8 cellular contexts compared by ENCODE assay signal in genomic region chr2:47172922-47173695, GRCh38. TPM values are rescaled to one million over a fixed set of nuclear protein-coding genes. Genes with fewer than 3 reads are reported as not detected.
A peak's percentile ranks its signal among the peaks of the same experiment; 100 is the strongest.
DNase-seq lines count a peak whose midpoint lies in the region; TF ChIP-seq lines count a peak whose summit lies in the region.

No MANE protein-coding gene starts in this region.

- peaks cover 42 to 66% (median 54%) of the 10 kb centered on the region in 11 experiments for H3K36me3 ChIP-seq in BLaER1 treated with 17β-estradiol and CSF1 and Interleukin-3, amounts not matched to agents 10 nM and 100 nM
- H3K36me3 ChIP-seq in MM.1S (replicated peaks; ENCODE audit: insufficient read depth, low read length) (peaks cover 5% of the 10 kb centered on the region; the same call in 1 of the 2 replicates), duodenal mucosa (ENCODE audit: control insufficient read depth in 1 of 2, insufficient read depth in 2 of 2, low read length in 2 of 2) (peaks cover 6 to 20% of the 10 kb centered on the region in 2 donors)

- peak overlapping the region; percentile 79 to 93 (median 85) for H3K4me2 ChIP-seq in BLaER1 treated with 17β-estradiol and CSF1 and Interleukin-3, amounts not matched to agents 10 nM and 100 nM
- peak overlapping the region; percentile 67 for H3K4me2 ChIP-seq in MM.1S (ENCODE audit: low read depth, low read length)

- no peaks in the 10 kb centered on the region for H3K9me3 ChIP-seq in BLaER1 treated with 17β-estradiol and CSF1 and Interleukin-3, amounts not matched to agents 10 nM and 100 nM (replicated peaks in 1 of 11)
- H3K9me3 ChIP-seq in MM.1S (replicated peaks; ENCODE audit: insufficient read depth, low read length): no peaks in the 10 kb centered on the region
- no peaks in the 10 kb centered on the region for H3K9me3 ChIP-seq in duodenal mucosa (ENCODE audit: control insufficient read depth in 1 of 2, low read length in 2 of 2)

- H3K27me3 ChIP-seq in BLaER1 treated with 17β-estradiol and CSF1 and Interleukin-3, amounts not matched to agents 10 nM and 100 nM: no peaks in the 10 kb centered on the region
- H3K27me3 ChIP-seq in MM.1S (replicated peaks; ENCODE audit: insufficient read depth, low read length): no peaks in the 10 kb centered on the region
- H3K27me3 ChIP-seq in duodenal mucosa (ENCODE audit: control insufficient read depth in 1 of 2, insufficient read depth in 2 of 2, low read length in 2 of 2): no peaks in the 10 kb centered on the region

- no peak overlapping the region for H2AFZ ChIP-seq in MM.1S (ENCODE audit: low read length)

- DNase-seq in MM.1S (no peak), neural crest cell (ENCODE audit: low read depth, low spot score) (no peak), NCI-H1436 treated with DMSO at 0.1 percent for 48 hours (lab: John Stamatoyannopoulos, UW) (no peak), NCI-H446 (lab: John Stamatoyannopoulos, UW) (no peak), HT-29 (ENCODE audit: low spot score) (no peak), NCI-H510A (lab: John Stamatoyannopoulos, UW) (no peak)

- H3K27me3 Mint-ChIP-seq in neural crest cell (ENCODE audit: low read depth): peaks cover 14% of the 10 kb centered on the region

- H3K4me3 Mint-ChIP-seq in neural crest cell: peak overlapping the region; percentile 97

- peak overlapping the region; percentile 24 for H3K27ac Mint-ChIP-seq in neural crest cell (ENCODE audit: unreplicated experiment)

- peaks cover 81% of the 10 kb centered on the region for H3K4me1 Mint-ChIP-seq in neural crest cell

- peak overlapping the region; percentile 93 to 100 (median 99); a peak in 15 of 22 replicates for H3K9ac ChIP-seq in BLaER1 treated with 17β-estradiol and CSF1 and Interleukin-3, amounts not matched to agents 10 nM and 100 nM
- peak overlapping the region; percentile 87; the same call in 1 of the 2 replicates for H3K9ac ChIP-seq in MM.1S (ENCODE audit: low read length)
- peak overlapping the region; percentile 23 to 99 for H3K9ac ChIP-seq in duodenal mucosa (ENCODE audit: low read depth in 1 of 2, low read length in 2 of 2)

- H3K36me3 Mint-ChIP-seq in neural crest cell (ENCODE audit: low read depth): peaks cover 9% of the 10 kb centered on the region

- H3K9me3 Mint-ChIP-seq in neural crest cell: no peaks in the 10 kb centered on the region

- peaks cover 74 to 81% (median 80%) of the 10 kb centered on the region in 11 experiments for H4K20me1 ChIP-seq in BLaER1 treated with 17β-estradiol and CSF1 and Interleukin-3, amounts not matched to agents 10 nM and 100 nM
- H4K20me1 ChIP-seq in MM.1S (ENCODE audit: insufficient read depth, low read length): peaks cover 66% of the 10 kb centered on the region

- peaks cover 81% of the 10 kb centered on the region for H3K79me2 ChIP-seq in MM.1S (ENCODE audit: low read length)

- H3K4me1 ChIP-seq in BLaER1 treated with 17β-estradiol and CSF1 and Interleukin-3, amounts not matched to agents 10 nM and 100 nM: peaks cover 31 to 68% (median 47%) of the 10 kb centered on the region in 10 experiments
- peaks cover 47% of the 10 kb centered on the region for H3K4me1 ChIP-seq in MM.1S (ENCODE audit: low read length)
- peaks cover 42 to 47% of the 10 kb centered on the region in 2 donors for H3K4me1 ChIP-seq in duodenal mucosa (ENCODE audit: control insufficient read depth in 1 of 2, insufficient read depth in 2 of 2, low read length in 2 of 2)

- peak overlapping the region in 1 of 11 experiments; percentile 9; a peak in 1 of 22 replicates for H3K27ac ChIP-seq in BLaER1 treated with 17β-estradiol and CSF1 and Interleukin-3, amounts not matched to agents 10 nM and 100 nM
- H3K27ac ChIP-seq in MM.1S (ENCODE audit: low read length): no peak overlapping the region
- H3K27ac ChIP-seq in duodenal mucosa (ENCODE audit: low read depth, low read length): no peak overlapping the region

- peaks cover 43% of the 10 kb centered on the region for H3F3A ChIP-seq in MM.1S (ENCODE audit: insufficient read depth, low read length)

- H3K4me3 ChIP-seq in BLaER1 treated with 17β-estradiol and CSF1 and Interleukin-3, amounts not matched to agents 10 nM and 100 nM: peak overlapping the region; percentile 83 to 98 (median 96); a peak in 19 of 20 replicates
- H3K4me3 ChIP-seq in MM.1S (ENCODE audit: low read length): peak overlapping the region; percentile 92; the same call in 1 of the 2 replicates
- H3K4me3 ChIP-seq in duodenal mucosa (ENCODE audit: low read depth in 1 of 2, low read length in 2 of 2): peak overlapping the region; percentile 79 to 95

- TF ChIP-seq CTCF in MM.1S (IDR thresholded peaks at IDR 0.05; ENCODE audit: low read length): no peak
- TF ChIP-seq CTCF in neural crest cell (conservative IDR thresholded peaks at IDR 0.05): no peak

- H3K9me2 ChIP-seq in MM.1S (replicated peaks; ENCODE audit: insufficient read depth, low read length): no peaks in the 10 kb centered on the region

RNA-seq across cellular contexts. Expression of gene CALM2, which starts 3.2 kb away (rescaled TPM):
- total RNA-seq in neural crest cell: 510 and 519 TPM in 2 replicates
- total RNA-seq in HT-29 (2014; rRNA removed; shearing (Covaris generic)): 219 and 239 TPM in 2 replicates

RNA-seq across cellular contexts. Expression of gene STPG4, which starts 18.0 kb away (rescaled TPM):
- 0.26 and 0.34 TPM in 2 replicates for total RNA-seq in neural crest cell
- total RNA-seq in HT-29 (2014; rRNA removed; shearing (Covaris generic)): 6.9 and 7.1 TPM in 2 replicates
